ENCODE assay signal across 9 cellular contexts in the genomic region with DNA sequence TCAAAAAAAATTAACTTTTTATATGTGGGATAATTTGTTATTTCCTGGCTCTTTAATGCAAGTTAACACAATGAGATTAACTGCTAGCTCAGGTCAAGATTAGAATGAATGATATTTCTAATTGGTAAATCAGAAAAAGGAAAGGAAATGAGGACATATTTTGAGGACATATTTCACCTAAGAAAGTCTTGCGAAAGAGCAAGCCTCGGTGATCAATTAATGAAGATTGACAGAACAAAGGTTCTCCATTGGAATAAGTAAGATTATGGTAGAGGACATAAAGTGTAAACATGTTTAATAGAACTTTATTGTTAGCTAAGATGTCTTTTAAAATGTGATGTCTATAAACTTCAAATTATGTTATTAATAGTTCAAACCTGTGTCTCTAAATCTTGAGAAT.
"Had no signal": no experiment of that assay in that cellular context is flagged by ENCODE, and none has a peak within 500 bp of the region (broad histone marks: within the 10 kb centered on the region; RNA-seq: fewer than 3 reads in every experiment).

No MANE protein-coding gene starts in this region.

- DNase-seq: GM23248, GOT3, H9, HCEC 1CT, Kasumi-1, KG1 had no signal

- H2AFZ ChIP-seq: GM23248 had no signal

- H3K4me3 ChIP-seq: GM23248 had no signal

- FAIRE-seq: H54, HepG2 had no signal

- H3K9ac ChIP-seq: GM23248 had no signal

- H3K27ac ChIP-seq: GM23248, HL-60 had no signal

- ATAC-seq: HepG2 had no signal
